In the genomic region with DNA sequence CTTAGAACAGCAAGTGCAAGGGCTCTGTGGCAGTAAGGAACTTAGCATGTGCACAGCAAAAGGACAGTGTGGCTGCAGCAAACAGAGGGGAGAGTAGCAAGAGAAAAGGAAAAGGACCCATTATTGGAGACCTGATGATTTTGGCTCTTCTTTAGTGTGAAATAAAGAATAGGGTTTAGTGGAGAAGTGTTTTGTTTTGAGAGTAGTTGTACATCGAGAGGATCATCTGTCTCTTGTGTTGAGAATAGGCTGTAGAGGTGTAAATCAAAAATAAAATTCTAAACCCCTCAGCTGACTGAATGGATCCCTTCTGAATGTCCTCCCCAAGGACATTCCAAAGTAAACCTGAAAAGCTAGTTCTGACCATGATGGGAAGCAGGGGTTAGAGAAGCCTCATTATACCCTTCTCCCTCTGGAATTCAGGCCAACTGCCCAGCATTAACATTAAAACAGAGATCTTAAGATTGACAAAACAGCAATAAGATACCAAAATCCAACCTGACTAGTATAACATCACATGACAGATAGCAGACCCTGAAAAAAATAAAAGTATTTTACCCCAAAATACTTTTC, we compare ENCODE assay signal across 1 cellular context.
TF ChIP-seq lines count a peak whose summit lies in the region.

No MANE protein-coding gene starts in this region.

TF ChIP-seq in H1, 55 proteins besides CTCF, POLR2A, EP300 and RAD21:
- TF ChIP-seq KDM1A (IDR thresholded peaks at IDR 0.05; ENCODE audit: borderline replicate concordance, low read length) (peak; percentile 29; the same call in 1 of the 2 replicates), POLR2AphosphoS5 (IDR thresholded peaks at IDR 0.05; ENCODE audit: low read depth, low read length) (no peak), SP1 (IDR thresholded peaks at IDR 0.05; ENCODE audit: low read depth, low read length) (peak; percentile 83), RBBP5 (IDR thresholded peaks at IDR 0.05; ENCODE audit: borderline replicate concordance, low read depth, low read length) (peak; percentile 79; the same call in 1 of the 2 replicates), ASH2L (IDR thresholded peaks at IDR 0.05; ENCODE audit: low read length) (peak; percentile 82)
- TF ChIP-seq, protein P1, sequence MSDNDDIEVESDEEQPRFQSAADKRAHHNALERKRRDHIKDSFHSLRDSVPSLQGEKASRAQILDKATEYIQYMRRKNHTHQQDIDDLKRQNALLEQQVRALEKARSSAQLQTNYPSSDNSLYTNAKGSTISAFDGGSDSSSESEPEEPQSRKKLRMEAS (IDR thresholded peaks at IDR 0.05) = no peak
